9 cellular contexts compared by ENCODE assay signal in genomic region chr15:65212097-65212496, GRCh38. TPM values are rescaled to one million over a fixed set of nuclear protein-coding genes. Genes with fewer than 3 reads are reported as not detected.
DNase-seq lines count a peak whose midpoint lies in the region; ATAC-seq, FAIRE-seq and TF ChIP-seq lines count a peak whose summit lies in the region.
"Had no signal": no experiment of that assay in that cellular context is flagged by ENCODE, and none has a peak within 500 bp of the region (broad histone marks: within the 10 kb centered on the region; RNA-seq: fewer than 3 reads in every experiment).

No MANE protein-coding gene starts in this region.

- TF ChIP-seq CTCF in GM12874 (IDR thresholded peaks at IDR 0.05; ENCODE audit: insufficient read depth, low read depth, low read length) (peak; percentile 76), OCI-LY3 (IDR thresholded peaks at IDR 0.05; ENCODE audit: low read depth, low read length) (peak; percentile 77), astrocyte of the spinal cord (IDR thresholded peaks at IDR 0.05; ENCODE audit: low read depth, low read length) (peak; percentile 52), osteoblast (IDR thresholded peaks at IDR 0.05; ENCODE audit: extremely low read depth, low read depth, low read length) (peak; percentile 38), ascending aorta (IDR thresholded peaks at IDR 0.05) (no peak)

- FAIRE-seq in H54 (lab: Jason Lieb, UNC) = no peak

- H2AFZ ChIP-seq in OCI-LY3 (ENCODE audit: low read depth, low read length) (no peak overlapping the region), osteoblast (ENCODE audit: low read length) (no peak overlapping the region)

- H3K79me2 ChIP-seq in OCI-LY3 (ENCODE audit: low read length) (no peaks in the 10 kb centered on the region), osteoblast (ENCODE audit: insufficient read depth, low read length) (no peaks in the 10 kb centered on the region)

- intact Hi-C loops in ascending aorta (cut with DNase I) = no loop called here

- H3K4me1 ChIP-seq in OCI-LY3 (ENCODE audit: low read length) (no peaks in the 10 kb centered on the region), osteoblast (ENCODE audit: insufficient read depth, low read length) (no peaks in the 10 kb centered on the region), ascending aorta (no peaks in the 10 kb centered on the region)

- no peaks in the 10 kb centered on the region for H3K36me3 ChIP-seq in OCI-LY3 (replicated peaks; ENCODE audit: low read depth, low read length)
- H3K36me3 ChIP-seq in osteoblast (ENCODE audit: insufficient read depth, low read length) = no peaks in the 10 kb centered on the region
- no peaks in the 10 kb centered on the region for H3K36me3 ChIP-seq in ascending aorta

- H3K4me3 ChIP-seq in OCI-LY3 (ENCODE audit: low read length) (no peak overlapping the region), astrocyte of the spinal cord (ENCODE audit: low read depth, low read length) (no peak overlapping the region), osteoblast (ENCODE audit: insufficient read depth, low read length) (no peak overlapping the region), ascending aorta (no peak overlapping the region)
- H3K4me3 ChIP-seq: lung had no signal

- no peak for ATAC-seq in GM18502 (IDR thresholded peaks at IDR 0.05; ENCODE audit: poor library complexity, unreplicated experiment)

- DNase-seq in astrocyte of the spinal cord (ENCODE audit: low read depth, low spot score) (no peak), osteoblast (ENCODE audit: insufficient read length, low spot score, missing footprints) (peak; percentile 85), NCI-H226 (no peak), ascending aorta (ENCODE audit: low spot score in 2 of 2) (no peak), H54 (ENCODE audit: insufficient read length, low spot score) (no peak)

- H3K27me3 ChIP-seq in OCI-LY3 (ENCODE audit: low read depth, low read length) = no peaks in the 10 kb centered on the region
- H3K27me3 ChIP-seq in osteoblast (ENCODE audit: insufficient read depth, low read length) = peaks cover 8% of the 10 kb centered on the region
- H3K27me3 ChIP-seq in ascending aorta = no peaks in the 10 kb centered on the region

- no peak overlapping the region for H3K9ac ChIP-seq in OCI-LY3 (ENCODE audit: low read length)

- in situ Hi-C loops in astrocyte of the spinal cord (cut with HindIII; ENCODE audit: low sequenced_read_pairs) = no loop called here

- H4K20me1 ChIP-seq in OCI-LY3 (ENCODE audit: insufficient read depth, low read length) (no peaks in the 10 kb centered on the region), osteoblast (ENCODE audit: insufficient read depth, low read length) (no peaks in the 10 kb centered on the region)

- H3K9me3 ChIP-seq in OCI-LY3 (ENCODE audit: insufficient read depth, low read length) = no peaks in the 10 kb centered on the region
- H3K9me3 ChIP-seq in osteoblast (ENCODE audit: low read depth, low read length) = no peaks in the 10 kb centered on the region
- H3K9me3 ChIP-seq in ascending aorta = no peaks in the 10 kb centered on the region

- H3K4me2 ChIP-seq in OCI-LY3 (ENCODE audit: low read length) (no peak overlapping the region), osteoblast (ENCODE audit: insufficient read depth, low read length) (no peak overlapping the region)

- H3K27ac ChIP-seq in OCI-LY3 (ENCODE audit: low read length) = no peak overlapping the region
- H3K27ac ChIP-seq in osteoblast (ENCODE audit: low read depth, low read length) = no peak overlapping the region
- no peak overlapping the region for H3K27ac ChIP-seq in ascending aorta

- no peak for TF ChIP-seq POLR2A in H54 (IDR thresholded peaks at IDR 0.05; ENCODE audit: low read depth, low read length)

RNA-seq across cellular contexts. Expression of gene CILP, which starts 0.8 kb away (rescaled TPM):
- total RNA-seq in osteoblast (under 0.01 TPM in 2 replicates), ascending aorta (1.8 TPM)

RNA-seq across cellular contexts. Expression of gene CLPX, which starts 27.0 kb away (rescaled TPM):
- 39.5 and 46.7 TPM in 2 replicates for total RNA-seq in osteoblast
- total RNA-seq in ascending aorta = 13.7 TPM

Comparison
In these comparisons a context has a peak if more than half of its experiments do, and no peak if none do; other contexts are left out.
1. CTCF ChIP-seq: peak in GM12874 (single experiment), OCI-LY3 (single experiment), astrocyte of the spinal cord (single experiment) and osteoblast (single experiment); none in ascending aorta (0 of 3).